8 cellular contexts compared by ENCODE assay signal in genomic region chr1:66439028-66439427, GRCh38.
DNase-seq lines count a peak whose midpoint lies in the region; ATAC-seq and TF ChIP-seq lines count a peak whose summit lies in the region.

No MANE protein-coding gene starts in this region.

- no peaks in the 10 kb centered on the region for H3K4me1 Mint-ChIP-seq in glutamatergic neuron (ENCODE audit: low read depth, unreplicated experiment)
- H3K4me1 Mint-ChIP-seq in CD4-positive, alpha-beta memory T cell, result peaks cover 8 to 27% (median 19%) of the 10 kb centered on the region in 4 donors

- no peak for TF ChIP-seq POLR2A in body of pancreas (IDR thresholded peaks at IDR 0.05)

- H3K9ac ChIP-seq in colonic mucosa (ENCODE audit: low read depth in 2 of 2, low read length in 2 of 2), result no peak overlapping the region

- no peaks in the 10 kb centered on the region for H3K9me3 Mint-ChIP-seq in glutamatergic neuron (ENCODE audit: unreplicated experiment)
- no peaks in the 10 kb centered on the region for H3K9me3 Mint-ChIP-seq in CD4-positive, alpha-beta memory T cell

- H3K9me3 ChIP-seq in colonic mucosa (no peaks in the 10 kb centered on the region), body of pancreas (no peaks in the 10 kb centered on the region)
- no peaks in the 10 kb centered on the region for H3K9me3 ChIP-seq in CD4-positive, alpha-beta memory T cell (ENCODE audit: control insufficient read depth in 1 of 2, low read length in 2 of 2)

- no peaks in the 10 kb centered on the region for H3K36me3 Mint-ChIP-seq in glutamatergic neuron (ENCODE audit: unreplicated experiment)
- H3K36me3 Mint-ChIP-seq in CD4-positive, alpha-beta memory T cell, result no peaks in the 10 kb centered on the region

- H3K36me3 ChIP-seq in colonic mucosa (no peaks in the 10 kb centered on the region), body of pancreas (replicated peaks in 1 of 2; ENCODE audit: insufficient read depth in 1 of 2, low read depth in 2 of 2) (no peaks in the 10 kb centered on the region)
- H3K36me3 ChIP-seq in CD4-positive, alpha-beta memory T cell (ENCODE audit: insufficient read depth, low read length), result no peaks in the 10 kb centered on the region

- H3K27me3 Mint-ChIP-seq in glutamatergic neuron (ENCODE audit: unreplicated experiment), result no peaks in the 10 kb centered on the region
- H3K27me3 Mint-ChIP-seq in CD4-positive, alpha-beta memory T cell, result no peaks in the 10 kb centered on the region

- WGBS in body of pancreas, 2 donors, result 53 to 73% methylated on average over 3 of the region's 3 CpGs

- POLR2A ChIA-PET in GM10248 (lab: Yijun Ruan, JAX), result no interaction called here
- POLR2A ChIA-PET in CD4-positive, alpha-beta memory T cell (lab: Charles Lee; ENCODE audit: partially characterized antibody), result no interaction called here

- no peak overlapping the region for H3K4me3 Mint-ChIP-seq in glutamatergic neuron (ENCODE audit: unreplicated experiment)
- H3K4me3 Mint-ChIP-seq in CD4-positive, alpha-beta memory T cell, result peak overlapping the region in 3 of 8 donors; percentile 2 to 23 (median 11)

- no peak overlapping the region for H3K4me3 ChIP-seq in colonic mucosa
- no peak overlapping the region for H3K4me3 ChIP-seq in body of pancreas
- H3K4me3 ChIP-seq in CD4-positive, alpha-beta memory T cell (ENCODE audit: low read length in 2 of 2), result no peak overlapping the region

- DNase-seq in GM10248 (ENCODE audit: extremely low spot score) (peak; percentile 23), KG1 (lab: John Stamatoyannopoulos, UW) (peak; percentile 65), colonic mucosa (no peak), body of pancreas (no peak), glutamatergic neuron (no peak), foreskin melanocyte (no peak)
- no peak for DNase-seq in CD4-positive, alpha-beta memory T cell

- H3K27me3 ChIP-seq in colonic mucosa (no peaks in the 10 kb centered on the region), body of pancreas (no peaks in the 10 kb centered on the region)
- no peaks in the 10 kb centered on the region for H3K27me3 ChIP-seq in CD4-positive, alpha-beta memory T cell (ENCODE audit: insufficient read depth, low read length)

- H3K27ac Mint-ChIP-seq in glutamatergic neuron (ENCODE audit: unreplicated experiment), result no peak overlapping the region
- peak overlapping the region in 1 of 7 donors; percentile 53 for H3K27ac Mint-ChIP-seq in CD4-positive, alpha-beta memory T cell

- CTCF ChIA-PET in GM10248 (lab: Yijun Ruan, JAX), result interaction anchor here (0.8 to 1.2 kb wide), 2 partner anchors 11 to 196 kb away, joined by 3 read pairs; no protein-coding TSS in a partner anchor
- CTCF ChIA-PET in CD4-positive, alpha-beta memory T cell (lab: Charles Lee; ENCODE audit: partially characterized antibody), result interaction anchor here (1.0 to 1.1 kb wide), 2 partner anchors 186 to 188 kb away, joined by 4 read pairs; no protein-coding TSS in a partner anchor

- peak; percentile 65 for ATAC-seq in GM21515 (IDR thresholded peaks at IDR 0.05; ENCODE audit: unreplicated experiment)
- ATAC-seq in body of pancreas, result no peak

- peak overlapping the region; percentile 0 for H3K27ac ChIP-seq in colonic mucosa
- H3K27ac ChIP-seq in body of pancreas, result peak overlapping the region in 1 of 4 donors; percentile 53
- no peak overlapping the region for H3K27ac ChIP-seq in CD4-positive, alpha-beta memory T cell (ENCODE audit: low read depth, low read length)

- no peak for TF ChIP-seq CTCF in GM10248 (IDR thresholded peaks at IDR 0.05; ENCODE audit: control extremely low read depth, extremely low read depth, low read depth, missing control alignments)
- no peak for TF ChIP-seq CTCF in colonic mucosa (IDR thresholded peaks at IDR 0.05)
- TF ChIP-seq CTCF in body of pancreas (IDR thresholded peaks at IDR 0.05), result no peak
- no peak for TF ChIP-seq CTCF in glutamatergic neuron (IDR thresholded peaks at IDR 0.05; ENCODE audit: partially characterized antibody, unreplicated experiment)

- intact Hi-C loops in colonic mucosa (cut with DNase I) (no loop called here), body of pancreas (cut with DNase I) (no loop called here)
- intact Hi-C loops in CD4-positive, alpha-beta memory T cell (cut with micrococcal nuclease), result loop anchor here (5.0 kb wide), 1 partner anchor 62 kb away; no protein-coding TSS in a partner anchor

- H3K4me1 ChIP-seq in colonic mucosa, result no peaks in the 10 kb centered on the region
- no peaks in the 10 kb centered on the region for H3K4me1 ChIP-seq in body of pancreas
- peaks cover 21% of the 10 kb centered on the region for H3K4me1 ChIP-seq in CD4-positive, alpha-beta memory T cell (ENCODE audit: insufficient read depth, low read length)

Comparison
In these comparisons a context has a peak if more than half of its experiments do, and no peak if none do; other contexts are left out.
1. DNase-seq: peak in GM10248 (single experiment) and KG1 (single experiment); none in colonic mucosa (single experiment), body of pancreas (0 of 4), glutamatergic neuron (single experiment), CD4-positive, alpha-beta memory T cell (0 of 5) and foreskin melanocyte (single experiment).